ENCODE assay signal across 10 cellular contexts in genomic region chr3:45056608-45057301, GRCh38. TPM values are rescaled to one million over a fixed set of nuclear protein-coding genes. Genes with fewer than 3 reads are reported as not detected.
DNase-seq lines count a peak whose midpoint lies in the region; ATAC-seq and TF ChIP-seq lines count a peak whose summit lies in the region.
"Had no signal": no experiment of that assay in that cellular context is flagged by ENCODE, and none has a peak within 500 bp of the region (broad histone marks: within the 10 kb centered on the region; RNA-seq: fewer than 3 reads in every experiment).

No MANE protein-coding gene starts in this region.

- H3K4me3 Mint-ChIP-seq in HFFc6: no peak overlapping the region
- H3K4me3 Mint-ChIP-seq in activated CD8-positive, alpha-beta T cell treated with anti-CD3 and anti-CD28 coated beads for 36 hours: no peak overlapping the region

- CTCF ChIA-PET in activated CD8-positive, alpha-beta T cell treated with anti-CD3 and anti-CD28 coated beads for 36 hours (lab: Charles Lee): interaction anchor here (1.0 to 6.4 kb wide), 7 partner anchors 10 to 174 kb away, joined by 3 to 66 read pairs (median 4); no protein-coding TSS in a partner anchor

- peaks cover 51% of the 10 kb centered on the region for H3K4me1 ChIP-seq in adipocyte (ENCODE audit: control insufficient read depth, insufficient read depth, low read length)
- peaks cover 3% of the 10 kb centered on the region for H3K4me1 ChIP-seq in right cardiac atrium (ENCODE audit: control insufficient read depth, insufficient read depth, low read length)
- H3K4me1 ChIP-seq in gastrocnemius medialis: peaks cover 28 to 37% of the 10 kb centered on the region in 2 donors
- H3K4me1 ChIP-seq: body of pancreas had no signal

- H3K4me3 ChIP-seq in adipocyte (ENCODE audit: low read length) (no peak overlapping the region), right cardiac atrium (ENCODE audit: low read length) (no peak overlapping the region), gastrocnemius medialis (no peak overlapping the region)
- H3K4me3 ChIP-seq: body of pancreas had no signal

- no peaks in the 10 kb centered on the region for H3K27me3 ChIP-seq in adipocyte (replicated peaks; ENCODE audit: control insufficient read depth, insufficient read depth, low read length)
- no peaks in the 10 kb centered on the region for H3K27me3 ChIP-seq in right cardiac atrium (ENCODE audit: control insufficient read depth, insufficient read depth)
- no peaks in the 10 kb centered on the region for H3K27me3 ChIP-seq in gastrocnemius medialis
- H3K27me3 ChIP-seq: body of pancreas had no signal

- intact Hi-C loops in right cardiac atrium (cut with DNase I): no loop called here
- intact Hi-C loops in gastrocnemius medialis (cut with DNase I; ENCODE audit: low total_unique reads): loop anchor here (5.0 kb wide), 3 partner anchors 56 to 441 kb away; no protein-coding TSS in a partner anchor
- intact Hi-C loops in activated CD8-positive, alpha-beta T cell treated with anti-CD3 and anti-CD28 coated beads for 36 hours (cut with micrococcal nuclease): no loop called here

- peak overlapping the region; percentile 81 for H3K27ac Mint-ChIP-seq in HFFc6
- no peak overlapping the region for H3K27ac Mint-ChIP-seq in activated CD8-positive, alpha-beta T cell treated with anti-CD3 and anti-CD28 coated beads for 36 hours

- peak overlapping the region; percentile 34 for H3K9ac ChIP-seq in adipocyte (ENCODE audit: low read length)

- peaks cover 80% of the 10 kb centered on the region for H3K4me1 Mint-ChIP-seq in HFFc6 (ENCODE audit: low read depth)
- peaks cover 14% of the 10 kb centered on the region for H3K4me1 Mint-ChIP-seq in activated CD8-positive, alpha-beta T cell treated with anti-CD3 and anti-CD28 coated beads for 36 hours (ENCODE audit: low read depth)

- no peak for TF ChIP-seq POLR2A in gastrocnemius medialis (IDR thresholded peaks at IDR 0.05)

- peaks cover 2% of the 10 kb centered on the region; the same call in 1 of the 2 replicates for H3K27me3 Mint-ChIP-seq in HFFc6 (ENCODE audit: insufficient read depth)
- peaks cover 9% of the 10 kb centered on the region for H3K27me3 Mint-ChIP-seq in activated CD8-positive, alpha-beta T cell treated with anti-CD3 and anti-CD28 coated beads for 36 hours

- H3K9me3 ChIP-seq in adipocyte (ENCODE audit: control insufficient read depth, low read length) (no peaks in the 10 kb centered on the region), right cardiac atrium (ENCODE audit: control insufficient read depth, low read length) (no peaks in the 10 kb centered on the region), gastrocnemius medialis (no peaks in the 10 kb centered on the region)
- H3K9me3 ChIP-seq: body of pancreas had no signal

- no peak for DNase-seq in HFFc6
- peak; percentile 44 for DNase-seq in adipocyte (ENCODE audit: low read depth)
- no peak for DNase-seq in right cardiac atrium
- peak; percentile 39 to 41 for DNase-seq in gastrocnemius medialis
- no peak for DNase-seq in KG1 (lab: John Stamatoyannopoulos, UW)
- DNase-seq in NCI-H2227 treated with DMSO at 0.1 percent for 48 hours (lab: John Stamatoyannopoulos, UW): no peak
- DNase-seq in activated CD8-positive, alpha-beta T cell treated with anti-CD3 and anti-CD28 coated beads for 36 hours: no peak
- DNase-seq: body of pancreas had no signal

- H3K36me3 ChIP-seq in adipocyte (ENCODE audit: control insufficient read depth, insufficient read depth, low read length, severe bottlenecking) (no peaks in the 10 kb centered on the region), gastrocnemius medialis (no peaks in the 10 kb centered on the region)

- no peaks in the 10 kb centered on the region for H3K9me3 Mint-ChIP-seq in HFFc6
- no peaks in the 10 kb centered on the region for H3K9me3 Mint-ChIP-seq in activated CD8-positive, alpha-beta T cell treated with anti-CD3 and anti-CD28 coated beads for 36 hours

- in situ Hi-C loops in gastrocnemius medialis (cut with MboI; ENCODE audit: low sequenced_read_pairs in 4 of 4): no loop called here

- H3K27ac ChIP-seq in right cardiac atrium (ENCODE audit: low read length) (peak overlapping the region; percentile 82), gastrocnemius medialis (peak overlapping the region; percentile 69 to 86 (median 74))
- H3K27ac ChIP-seq: body of pancreas had no signal

- peak; percentile 75 to 91 for ATAC-seq in right cardiac atrium
- ATAC-seq in gastrocnemius medialis: peak; percentile 92 to 94
- no peak for ATAC-seq in HG03439 (IDR thresholded peaks at IDR 0.05; ENCODE audit: unreplicated experiment)
- ATAC-seq in activated CD8-positive, alpha-beta T cell treated with anti-CD3 and anti-CD28 coated beads for 36 hours: no peak
- ATAC-seq: body of pancreas had no signal

- POLR2A ChIA-PET in activated CD8-positive, alpha-beta T cell treated with anti-CD3 and anti-CD28 coated beads for 36 hours (lab: Charles Lee): no interaction called here

- no peaks in the 10 kb centered on the region for H3K36me3 Mint-ChIP-seq in HFFc6 (ENCODE audit: low read depth)
- no peaks in the 10 kb centered on the region for H3K36me3 Mint-ChIP-seq in activated CD8-positive, alpha-beta T cell treated with anti-CD3 and anti-CD28 coated beads for 36 hours (ENCODE audit: low read depth)

- no peak for TF ChIP-seq CTCF in HFFc6 (IDR thresholded peaks at IDR 0.05)
- TF ChIP-seq CTCF in gastrocnemius medialis (IDR thresholded peaks at IDR 0.05 in 4 of 5, conservative IDR thresholded peaks at IDR 0.05 in 1 of 5): no peak
- no peak for TF ChIP-seq CTCF in activated CD8-positive, alpha-beta T cell treated with anti-CD3 and anti-CD28 coated beads for 36 hours (IDR thresholded peaks at IDR 0.05)

- WGBS in right cardiac atrium: 62% methylated on average over 5 of the region's 5 CpGs

RNA-seq across cellular contexts. Expression of gene CLEC3B, which starts 30.7 kb away (rescaled TPM):
- total RNA-seq in HFFc6 (2021; fragmentation: NEBNext Ultra II Directional; extraction: Animal tissue kit (Norgen Biotek cat#: 25700)): 1 to 10 TPM in 5 of 6 experiments, under 1 TPM in 1; 1.00 to 1.9 (median 1.2) TPM
- total RNA-seq in right cardiac atrium: 100 to 1,000 TPM; 133 to 170 (median 160) TPM
- 451 TPM for polyA plus RNA-seq in right cardiac atrium
- 10 to 100 TPM; 14.5 to 23.4 (median 20.7) TPM for total RNA-seq in gastrocnemius medialis
- not detected for total RNA-seq in activated CD8-positive, alpha-beta T cell treated with anti-CD3 and anti-CD28 coated beads for 36 hours
- total RNA-seq: endothelial cell of umbilical vein had no signal

Comparison
In these comparisons a context has a peak if more than half of its experiments do, and no peak if none do; other contexts are left out.
1. DNase-seq: peak in adipocyte (single experiment) and gastrocnemius medialis (2 of 2); none in HFFc6 (single experiment), right cardiac atrium (0 of 3), KG1 (single experiment), NCI-H2227 treated with DMSO at 0.1 percent for 48 hours (single experiment) and activated CD8-positive, alpha-beta T cell treated with anti-CD3 and anti-CD28 coated beads for 36 hours (single experiment).
2. ATAC-seq: peak in right cardiac atrium (2 of 2) and gastrocnemius medialis (2 of 2); none in HG03439 (single experiment) and activated CD8-positive, alpha-beta T cell treated with anti-CD3 and anti-CD28 coated beads for 36 hours (single experiment).
3. RNA of gene CLEC3B, which starts 30.7 kb away (total RNA-seq): 133 to 170 TPM in right cardiac atrium; 14.5 to 23.4 TPM in gastrocnemius medialis, 1.00 to 1.9 TPM in HFFc6 and not detected in activated CD8-positive, alpha-beta T cell treated with anti-CD3 and anti-CD28 coated beads for 36 hours; every median in the first group is over 4 times any median in the second.